1 cellular context compared by ENCODE assay signal in the genomic region with DNA sequence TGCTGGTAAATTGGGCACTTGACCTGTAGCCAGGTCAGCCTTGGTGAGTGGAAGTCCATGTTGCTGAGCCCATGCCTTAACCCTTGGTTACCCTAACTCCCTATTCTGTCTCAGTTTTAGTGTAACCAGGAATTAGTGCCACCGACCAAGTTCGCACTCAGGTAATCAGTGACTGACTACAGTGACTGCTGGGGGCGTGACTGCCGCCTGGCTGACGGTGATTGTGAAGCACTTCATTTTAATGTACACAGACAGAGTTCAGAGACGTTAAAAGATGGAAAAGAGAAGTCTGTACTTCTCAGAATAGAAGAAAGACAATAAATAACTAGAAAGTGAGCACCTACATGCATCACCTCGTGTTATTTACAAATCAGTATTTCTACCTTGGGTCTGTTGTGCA.
TF ChIP-seq lines count a peak whose summit lies in the region.

No MANE protein-coding gene starts in this region.

TF ChIP-seq in K562, 482 proteins besides CTCF, POLR2A, EP300 and RAD21:
- no peak for TF ChIP-seq FOXP4 (CRISPR knock-in tag; IDR thresholded peaks at IDR 0.05; ENCODE audit: borderline replicate concordance)
- TF ChIP-seq KLF1 (tag; IDR thresholded peaks at IDR 0.05): no peak
- TF ChIP-seq, protein P1, sequence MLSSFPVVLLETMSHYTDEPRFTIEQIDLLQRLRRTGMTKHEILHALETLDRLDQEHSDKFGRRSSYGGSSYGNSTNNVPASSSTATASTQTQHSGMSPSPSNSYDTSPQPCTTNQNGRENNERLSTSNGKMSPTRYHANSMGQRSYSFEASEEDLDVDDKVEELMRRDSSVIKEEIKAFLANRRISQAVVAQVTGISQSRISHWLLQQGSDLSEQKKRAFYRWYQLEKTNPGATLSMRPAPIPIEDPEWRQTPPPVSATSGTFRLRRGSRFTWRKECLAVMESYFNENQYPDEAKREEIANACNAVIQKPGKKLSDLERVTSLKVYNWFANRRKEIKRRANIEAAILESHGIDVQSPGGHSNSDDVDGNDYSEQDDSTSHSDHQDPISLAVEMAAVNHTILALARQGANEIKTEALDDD (IDR thresholded peaks at IDR 0.05): 0 out of 2 replicates have a peak, but pooled peaks have one; percentile 34
- peak; percentile 26; the same call in 1 of the 2 replicates for TF ChIP-seq TCF3 (CRISPR knock-in tag; IDR thresholded peaks at IDR 0.05)
- 0 out of 2 replicates have a peak, but pooled peaks have one; percentile 5 for TF ChIP-seq SMC3 (conservative IDR thresholded peaks at IDR 0.05; ENCODE audit: insufficient read depth, low read depth, low read length)
- 0 out of 2 replicates have a peak, but pooled peaks have one; percentile 9 for TF ChIP-seq CBFA2T3 (IDR thresholded peaks at IDR 0.05)
- no peak for TF ChIP-seq ZNF184 (CRISPR knock-in tag; IDR thresholded peaks at IDR 0.05)
- TF ChIP-seq MAFF (IDR thresholded peaks at IDR 0.05; ENCODE audit: low read length): no peak
